In the genomic region with DNA sequence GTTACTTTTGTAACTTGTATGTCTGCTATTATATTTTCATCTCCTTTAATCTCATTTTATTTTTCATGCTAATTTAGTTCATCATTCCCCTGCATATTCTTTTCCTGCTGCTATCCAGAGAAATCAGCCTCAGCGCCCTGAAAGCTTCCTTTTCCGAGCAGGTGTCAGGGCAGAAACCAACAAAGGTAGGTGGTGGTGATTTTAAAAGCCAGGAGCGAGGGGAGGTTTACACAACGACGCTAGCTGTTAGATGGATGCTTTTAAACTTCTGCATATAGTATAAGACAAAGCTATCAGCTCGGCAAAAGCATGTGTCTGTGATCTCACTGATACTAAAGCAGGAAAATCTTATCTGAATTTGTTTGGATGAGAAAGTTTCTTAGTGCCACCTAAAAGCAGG, we compare ENCODE assay signal across 24 cellular contexts.
"Had no signal": no experiment of that assay in that cellular context is flagged by ENCODE, and none has a peak within 500 bp of the region (broad histone marks: within the 10 kb centered on the region; RNA-seq: fewer than 3 reads in every experiment).

No MANE protein-coding gene starts in this region.

- H3K4me1 ChIP-seq: SJSA1 had no signal

- H3K27ac ChIP-seq: KMS-11, SJSA1, SK-N-MC had no signal

- FAIRE-seq: RCC 7860 had no signal

- H3K4me3 ChIP-seq: SJSA1, SK-N-MC had no signal

- H3K9ac ChIP-seq: KMS-11 had no signal

- H3K4me2 ChIP-seq: KMS-11 had no signal

- H3K9me3 ChIP-seq: SJSA1 had no signal

- DNase-seq: IMR-90, Kasumi-1, MM.1S, NCI-H1092 treated with DMSO at 0.1 percent for 48 hours, NCI-H1436, NCI-H187, NCI-H2029, NCI-H2081 treated with DMSO at 0.1 percent for 48 hours, NCI-H2171, NCI-H226, NCI-H446, NCI-H510A, NCI-H524 treated with DMSO at 0.1 percent for 48 hours, NCI-H69, NCI-H774, Right ventricle myocardium superior, RPMI8226, SIG-M5, SW 1271, T-helper 1 cell had no signal

- H3K27me3 ChIP-seq: SJSA1 had no signal
